In the genomic region with DNA sequence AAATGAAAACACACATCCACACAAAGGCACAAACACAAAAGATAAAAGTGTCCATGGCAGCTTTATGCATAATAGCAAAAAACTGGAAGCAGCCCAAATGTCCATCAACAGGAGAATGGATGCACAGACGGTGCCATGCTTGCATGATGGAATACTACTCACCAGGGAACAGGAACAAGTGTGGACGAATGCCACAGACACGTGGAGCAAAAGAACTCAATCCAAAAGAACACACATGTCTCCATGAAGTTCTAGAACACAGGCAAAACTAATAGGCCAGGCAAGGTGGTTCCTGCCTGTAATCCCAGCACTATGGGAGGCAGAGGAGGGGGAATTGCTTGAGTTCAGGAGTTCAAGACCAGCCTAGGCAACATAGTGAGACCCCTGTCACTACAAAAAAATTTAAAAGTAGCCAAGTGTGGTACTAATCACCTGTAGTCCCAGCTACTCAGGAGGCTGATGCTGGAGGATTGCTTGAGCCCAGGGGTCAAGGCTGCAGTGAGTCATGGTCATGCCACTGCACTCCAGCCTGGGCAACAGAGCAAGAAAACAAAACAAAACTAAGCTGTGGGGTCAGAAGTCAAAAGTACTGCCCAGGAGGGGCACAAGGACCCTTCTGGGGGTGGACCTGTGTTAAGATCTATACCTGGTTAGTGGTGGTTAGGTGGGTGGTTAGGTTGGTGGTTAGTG, we compare ENCODE assay signal across 1 cellular context.
A peak's percentile ranks its signal among the peaks of the same experiment; 100 is the strongest.
TF ChIP-seq lines count a peak whose summit lies in the region.

No MANE protein-coding gene starts in this region.

TF ChIP-seq in GM12878, 131 proteins besides CTCF, POLR2A, EP300 and RAD21:
- TF ChIP-seq EED (IDR thresholded peaks at IDR 0.05; ENCODE audit: low read depth), result 0 out of 2 replicates have a peak, but pooled peaks have one; percentile 12
- peak; percentile 64 for TF ChIP-seq NR2F1 (conservative IDR thresholded peaks at IDR 0.05)
- no peak for TF ChIP-seq RB1 (IDR thresholded peaks at IDR 0.05; ENCODE audit: borderline replicate concordance)
